10 cellular contexts compared by ENCODE assay signal in genomic region chr22:19848298-19849224, GRCh38. TPM values are rescaled to one million over a fixed set of nuclear protein-coding genes. Genes with fewer than 3 reads are reported as not detected.
DNase-seq lines count a peak whose midpoint lies in the region; ATAC-seq and TF ChIP-seq lines count a peak whose summit lies in the region.
"Had no signal": no experiment of that assay in that cellular context is flagged by ENCODE, and none has a peak within 500 bp of the region (broad histone marks: within the 10 kb centered on the region; RNA-seq: fewer than 3 reads in every experiment).

No MANE protein-coding gene starts in this region.

- peaks cover 46% of the 10 kb centered on the region for H3K4me1 ChIP-seq in MM.1S (ENCODE audit: low read length)
- H3K4me1 ChIP-seq in prostate gland (replicated peaks), result peaks cover 43% of the 10 kb centered on the region

- WGBS in prostate gland, result 72% methylated on average over 7 of the region's 7 CpGs

- H3K9ac ChIP-seq in MM.1S (ENCODE audit: low read length), result peak overlapping the region; percentile 47; the same call in 1 of the 2 replicates

- DNase-seq in EH (ENCODE audit: low read depth) (peak; percentile 55), MM.1S (peak; percentile 82), erythroblast (lab: John Stamatoyannopoulos, UW) (no peak), prostate gland (ENCODE audit: low spot score) (no peak)
- DNase-seq: left cardiac atrium, NCI-H1694 treated with DMSO at 0.1 percent for 48 hours had no signal

- ATAC-seq in GM21717 (IDR thresholded peaks at IDR 0.05; ENCODE audit: unreplicated experiment) (no peak), HG03039 (IDR thresholded peaks at IDR 0.05; ENCODE audit: unreplicated experiment) (no peak), GM19328 (IDR thresholded peaks at IDR 0.05; ENCODE audit: unreplicated experiment) (no peak), HG03565 (IDR thresholded peaks at IDR 0.05; ENCODE audit: unreplicated experiment) (no peak)
- ATAC-seq: left cardiac atrium had no signal

- no peak overlapping the region for H2AFZ ChIP-seq in MM.1S (ENCODE audit: low read length)

- no peaks in the 10 kb centered on the region for H3K9me3 ChIP-seq in MM.1S (replicated peaks; ENCODE audit: insufficient read depth, low read length)
- H3K9me3 ChIP-seq in prostate gland, result no peaks in the 10 kb centered on the region

- H3K36me3 ChIP-seq in MM.1S (replicated peaks; ENCODE audit: insufficient read depth, low read length) (no peaks in the 10 kb centered on the region), prostate gland (peaks cover 0 to 17% of the 10 kb centered on the region in 2 donors)

- no peak for TF ChIP-seq CTCF in MM.1S (IDR thresholded peaks at IDR 0.05; ENCODE audit: low read length)
- TF ChIP-seq CTCF in prostate gland (IDR thresholded peaks at IDR 0.05), result no peak

- peaks cover 18% of the 10 kb centered on the region; the same call in 1 of the 2 replicates for H3F3A ChIP-seq in MM.1S (ENCODE audit: insufficient read depth, low read length)

- H3K4me3 ChIP-seq in MM.1S (ENCODE audit: low read length), result no peak overlapping the region
- H3K4me3 ChIP-seq in prostate gland, result no peak overlapping the region

- H3K27me3 ChIP-seq in MM.1S (replicated peaks; ENCODE audit: insufficient read depth, low read length) (no peaks in the 10 kb centered on the region), prostate gland (replicated peaks; ENCODE audit: insufficient read depth) (no peaks in the 10 kb centered on the region)

- H3K27ac ChIP-seq in MM.1S (ENCODE audit: low read length), result peak overlapping the region; percentile 86
- H3K27ac ChIP-seq in prostate gland, result peak overlapping the region; percentile 58 to 91

- TF ChIP-seq POLR2A in erythroblast (IDR thresholded peaks at IDR 0.05; ENCODE audit: low read length) (peak; percentile 22), prostate gland (IDR thresholded peaks at IDR 0.05) (no peak)

- H3K4me2 ChIP-seq in MM.1S (ENCODE audit: low read depth, low read length), result peak overlapping the region; percentile 69

- no peaks in the 10 kb centered on the region for H4K20me1 ChIP-seq in MM.1S (ENCODE audit: insufficient read depth, low read length)

- intact Hi-C loops in prostate gland (cut with DNase I), result no loop called here

- H3K79me2 ChIP-seq in MM.1S (ENCODE audit: low read length), result peaks cover 59% of the 10 kb centered on the region

- no peaks in the 10 kb centered on the region for H3K9me2 ChIP-seq in MM.1S (replicated peaks; ENCODE audit: insufficient read depth, low read length)

RNA-seq across cellular contexts. Expression of gene GNB1L, which starts 6.1 kb away (rescaled TPM):
- 10 to 100 TPM in 1 of 2 donors, 1 to 10 TPM in 1; 5.6 to 12.0 TPM for total RNA-seq in prostate gland

RNA-seq across cellular contexts. Expression of gene RTL10, which starts 6.1 kb away (rescaled TPM):
- total RNA-seq in prostate gland, result 10 to 100 TPM; 15.7 to 41.9 TPM

Comparison
In these comparisons a context has a peak if more than half of its experiments do, and no peak if none do; other contexts are left out.
1. DNase-seq: peak in EH (single experiment) and MM.1S (single experiment); none in erythroblast (0 of 2) and prostate gland (single experiment).